8 cellular contexts compared by ENCODE assay signal in genomic region chr14:101120636-101121398, GRCh38.
DNase-seq lines count a peak whose midpoint lies in the region; ATAC-seq and TF ChIP-seq lines count a peak whose summit lies in the region.

No MANE protein-coding gene starts in this region.

- CTCF ChIA-PET in Calu3 (lab: Charles Lee) = no interaction called here

- H4K20me1 ChIP-seq in BLaER1 = no peaks in the 10 kb centered on the region

- no peaks in the 10 kb centered on the region for H3K4me1 Mint-ChIP-seq in Calu3 (ENCODE audit: low read depth, unreplicated experiment)

- H3K27ac ChIP-seq in BLaER1 (peak overlapping the region; percentile 98), HL-60 (replicated peaks) (peak overlapping the region; percentile 96)

- H3K9ac ChIP-seq in BLaER1 = peak overlapping the region; percentile 87

- BruUV-seq in Calu3 (replicated peaks; lab: Mats Ljungman, UMichigan) = no TSS peak

- peak; percentile 84 to 93 for DNase-seq in HL-60 (ENCODE audit: low read depth in 1 of 2, low spot score in 1 of 2)
- DNase-seq in activated naive CD4-positive, alpha-beta T cell treated with anti-CD3 and anti-CD28 coated beads, Interleukin-2, amount 50 U/mL, for 16 hours = peak; percentile 13
- DNase-seq in Calu3 = no peak
- DNase-seq in DMS53 treated with DMSO at 0.1 percent for 48 hours (lab: John Stamatoyannopoulos, UW; ENCODE audit: unreplicated experiment) = no peak

- intact Hi-C loops in Calu3 (cut with micrococcal nuclease; ENCODE audit: unreplicated experiment) = no loop called here

- H3K36me3 ChIP-seq in BLaER1 = no peaks in the 10 kb centered on the region; the same call in 1 of the 2 replicates

- H3K4me2 ChIP-seq in BLaER1 = peak overlapping the region; percentile 95

- no peaks in the 10 kb centered on the region for H3K27me3 ChIP-seq in BLaER1
- H3K27me3 ChIP-seq in HL-60 (ENCODE audit: insufficient read depth, poor library complexity, severe bottlenecking) = no peaks in the 10 kb centered on the region
- H3K27me3 ChIP-seq in mononuclear cell (ENCODE audit: insufficient read depth, low read length) = no peaks in the 10 kb centered on the region

- no peaks in the 10 kb centered on the region for H3K36me3 Mint-ChIP-seq in Calu3 (ENCODE audit: insufficient read depth, unreplicated experiment)

- no peaks in the 10 kb centered on the region for H3K9me3 Mint-ChIP-seq in Calu3 (ENCODE audit: low read depth, unreplicated experiment)

- ATAC-seq in GM19452 (IDR thresholded peaks at IDR 0.05; ENCODE audit: unreplicated experiment) = no peak
- ATAC-seq in HG03460 (IDR thresholded peaks at IDR 0.05; ENCODE audit: unreplicated experiment) = no peak

- H3K27me3 Mint-ChIP-seq in Calu3 (ENCODE audit: unreplicated experiment) = peaks cover 18% of the 10 kb centered on the region

- H3K27ac Mint-ChIP-seq in Calu3 (ENCODE audit: unreplicated experiment) = no peak overlapping the region

- H3K4me3 Mint-ChIP-seq in Calu3 (ENCODE audit: low read depth, unreplicated experiment) = no peak overlapping the region

- H3K4me3 ChIP-seq in BLaER1 = peak overlapping the region; percentile 68
- no peak overlapping the region for H3K4me3 ChIP-seq in HL-60 (replicated peaks; ENCODE audit: insufficient read depth, low read length)
- H3K4me3 ChIP-seq in mononuclear cell (ENCODE audit: low read length) = peak overlapping the region; percentile 54

- H3K4me1 ChIP-seq in BLaER1 (peaks cover 71% of the 10 kb centered on the region), mononuclear cell (ENCODE audit: insufficient read depth, low read length) (peaks cover 31% of the 10 kb centered on the region)

- no peaks in the 10 kb centered on the region for H3K9me3 ChIP-seq in BLaER1
- H3K9me3 ChIP-seq in mononuclear cell (ENCODE audit: low read depth, low read length) = no peaks in the 10 kb centered on the region

- TF ChIP-seq CTCF in HL-60 (IDR thresholded peaks at IDR 0.05; ENCODE audit: insufficient read depth, low read length) (no peak), Calu3 (IDR thresholded peaks at IDR 0.05; ENCODE audit: unreplicated experiment) (no peak)

Comparison
In these comparisons a context has a peak if more than half of its experiments do, and no peak if none do; other contexts are left out.
1. DNase-seq: peak in HL-60 (2 of 2) and activated naive CD4-positive, alpha-beta T cell treated with anti-CD3 and anti-CD28 coated beads, Interleukin-2, amount 50 U/mL, for 16 hours (single experiment); none in Calu3 (single experiment) and DMS53 treated with DMSO at 0.1 percent for 48 hours (single experiment).